In the genomic region with DNA sequence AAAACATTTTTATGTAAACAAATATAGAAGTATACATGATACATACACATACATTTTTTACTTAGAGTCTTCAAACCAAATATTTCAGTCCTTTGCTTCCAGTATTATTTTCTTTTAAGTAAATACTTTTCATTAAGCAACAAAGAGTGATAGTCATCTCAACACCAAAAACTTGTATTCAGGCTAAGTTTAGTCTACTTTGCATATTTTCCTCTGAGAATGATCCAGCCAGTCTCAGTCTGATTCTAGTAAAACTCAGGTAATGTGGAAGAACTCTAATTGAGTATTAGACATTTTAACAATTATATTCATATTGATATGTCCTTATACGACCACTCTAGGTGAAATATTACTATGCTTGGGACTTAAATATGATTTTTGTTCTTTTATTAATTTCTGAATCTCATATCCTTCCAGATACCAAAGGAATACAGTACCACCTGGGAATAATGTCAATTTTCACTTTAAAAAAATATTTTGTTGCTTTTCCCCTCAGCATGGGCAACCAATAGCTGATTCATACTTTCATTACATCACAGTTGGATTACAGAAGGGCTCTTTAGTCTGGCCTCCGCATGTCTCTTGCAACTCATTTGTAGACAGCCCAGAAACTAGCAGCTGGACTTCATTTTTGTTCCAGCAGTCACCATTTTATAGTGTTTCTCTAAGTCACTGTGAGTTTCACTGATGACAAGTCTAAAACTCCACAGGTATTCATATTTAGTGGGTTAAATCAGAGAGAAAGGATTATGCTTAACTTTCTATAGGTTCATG, we compare ENCODE assay signal across 8 cellular contexts.
DNase-seq lines count a peak whose midpoint lies in the region; ATAC-seq, FAIRE-seq and TF ChIP-seq lines count a peak whose summit lies in the region.
"Had no signal": no experiment of that assay in that cellular context is flagged by ENCODE, and none has a peak within 500 bp of the region (broad histone marks: within the 10 kb centered on the region; RNA-seq: fewer than 3 reads in every experiment).

No MANE protein-coding gene starts in this region.

- ATAC-seq in HG03045 (IDR thresholded peaks at IDR 0.05; ENCODE audit: unreplicated experiment) = peak; percentile 77

- intact Hi-C loops in uterus (cut with DNase I; ENCODE audit: low total_unique reads) (no loop called here), colonic mucosa (cut with DNase I) (no loop called here)

- peaks cover 0 to 4% of the 10 kb centered on the region in 2 donors for H3K4me1 ChIP-seq in uterus
- no peaks in the 10 kb centered on the region for H3K4me1 ChIP-seq in colonic mucosa

- H3K27me3 ChIP-seq in uterus = no peaks in the 10 kb centered on the region
- no peaks in the 10 kb centered on the region for H3K27me3 ChIP-seq in colonic mucosa

- TF ChIP-seq CTCF in fibroblast of villous mesenchyme (IDR thresholded peaks at IDR 0.05; ENCODE audit: insufficient read depth, low read depth, low read length) (no peak), uterus (IDR thresholded peaks at IDR 0.05) (no peak), colonic mucosa (IDR thresholded peaks at IDR 0.05) (no peak)

- H3K9me3 ChIP-seq in uterus (no peaks in the 10 kb centered on the region), colonic mucosa (no peaks in the 10 kb centered on the region)

- H3K27ac ChIP-seq in uterus (peak overlapping the region; percentile 17 to 66), colonic mucosa (no peak overlapping the region)

- TF ChIP-seq POLR2A in uterus (IDR thresholded peaks at IDR 0.05) = no peak

- H3K4me3 ChIP-seq in fibroblast of villous mesenchyme (ENCODE audit: low read depth, low read length) = no peak overlapping the region
- H3K4me3 ChIP-seq in uterus = no peak overlapping the region
- no peak overlapping the region for H3K4me3 ChIP-seq in colonic mucosa

- DNase-seq in GM19239 (ENCODE audit: insufficient read length, low spot score) (no peak), fibroblast of villous mesenchyme (ENCODE audit: low read depth) (peak; percentile 35), uterus (peak in 1 of 2 donors; percentile 50), NCI-H82 treated with DMSO at 0.1 percent for 48 hours (lab: John Stamatoyannopoulos, UW; ENCODE audit: unreplicated experiment) (no peak), colonic mucosa (no peak)
- no peak for DNase-seq in stimulated activated CD4-positive, alpha-beta T cell treated with anti-CD3 and anti-CD28 coated beads, Interleukin-2, amount 100 ng/mL, for 24 hours
- DNase-seq: activated CD4-positive, alpha-beta T cell treated with anti-CD3 and anti-CD28 coated beads, Interleukin-2, amount 50 U/mL, for 1 hour had no signal

- H3K36me3 ChIP-seq in uterus (no peaks in the 10 kb centered on the region), colonic mucosa (no peaks in the 10 kb centered on the region)

- peak; percentile 67 for FAIRE-seq in GM19239 (lab: Jason Lieb, UNC)

- no peak overlapping the region for H3K9ac ChIP-seq in colonic mucosa (ENCODE audit: low read depth in 2 of 2, low read length in 2 of 2)
